In the genomic region with DNA sequence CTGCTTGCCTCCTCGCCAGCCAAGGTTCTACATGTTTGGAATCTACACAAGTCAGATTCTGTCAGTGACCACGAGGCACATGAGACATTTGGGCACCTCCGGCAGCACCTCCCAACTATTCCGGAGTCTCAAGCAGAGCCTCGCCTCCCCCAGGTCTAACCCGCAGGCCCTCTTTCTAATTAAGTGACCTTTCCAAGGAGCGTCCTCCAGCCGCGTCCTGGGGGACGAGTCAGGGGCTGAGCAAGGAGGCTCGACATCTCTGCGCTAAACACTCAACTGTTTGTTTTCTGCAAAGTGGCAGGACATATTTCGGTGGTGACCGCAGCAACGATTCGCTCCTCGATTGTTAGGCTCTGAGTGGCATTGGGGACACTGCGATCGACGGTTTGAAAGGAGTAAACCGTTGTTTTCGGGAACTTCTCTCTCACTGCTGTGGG, we compare ENCODE assay signal across 8 cellular contexts. TPM values are rescaled to one million over a fixed set of nuclear protein-coding genes. Genes with fewer than 3 reads are reported as not detected.
DNase-seq lines count a peak whose midpoint lies in the region; ATAC-seq and TF ChIP-seq lines count a peak whose summit lies in the region.

No MANE protein-coding gene starts in this region.

- H3K27me3 ChIP-seq in ACC112 (ENCODE audit: insufficient read depth, low read length) = peaks cover 56% of the 10 kb centered on the region
- no peaks in the 10 kb centered on the region for H3K27me3 ChIP-seq in left ventricle myocardium inferior (ENCODE audit: low read depth)
- no peaks in the 10 kb centered on the region for H3K27me3 ChIP-seq in rectal smooth muscle tissue (ENCODE audit: control insufficient read depth, insufficient read depth, low read length)

- H3K36me3 ChIP-seq in ACC112 (ENCODE audit: insufficient read depth, low read length) (no peaks in the 10 kb centered on the region), left ventricle myocardium inferior (no peaks in the 10 kb centered on the region), rectal smooth muscle tissue (ENCODE audit: control insufficient read depth, insufficient read depth, low read length) (no peaks in the 10 kb centered on the region)

- no peaks in the 10 kb centered on the region for H3K9me3 Mint-ChIP-seq in activated CD8-positive, alpha-beta T cell treated with anti-CD3 and anti-CD28 coated beads for 36 hours

- H3K4me3 ChIP-seq in ACC112 (ENCODE audit: low read depth, low read length) (peak overlapping the region; percentile 87), left ventricle myocardium inferior (peak overlapping the region; percentile 90), rectal smooth muscle tissue (ENCODE audit: low read length) (peak overlapping the region; percentile 87)

- no peaks in the 10 kb centered on the region for H3K9me3 ChIP-seq in left ventricle myocardium inferior (replicated peaks)

- peak overlapping the region; percentile 66 for H3K4me3 Mint-ChIP-seq in activated CD8-positive, alpha-beta T cell treated with anti-CD3 and anti-CD28 coated beads for 36 hours

- peak; percentile 7 for ATAC-seq in GM21786 (IDR thresholded peaks at IDR 0.05; ENCODE audit: unreplicated experiment)
- ATAC-seq in activated CD8-positive, alpha-beta T cell treated with anti-CD3 and anti-CD28 coated beads for 36 hours = no peak
- no peak for ATAC-seq in GM19035 (IDR thresholded peaks at IDR 0.05; ENCODE audit: unreplicated experiment)

- H3K27ac Mint-ChIP-seq in activated CD8-positive, alpha-beta T cell treated with anti-CD3 and anti-CD28 coated beads for 36 hours = no peak overlapping the region

- POLR2A ChIA-PET in activated CD8-positive, alpha-beta T cell treated with anti-CD3 and anti-CD28 coated beads for 36 hours (lab: Charles Lee) = no interaction called here
- POLR2A ChIA-PET in RWPE1 (lab: Yijun Ruan, JAX; ENCODE audit: low non-redundant PET) = interaction anchor here (0.6 kb wide), 1 partner anchor 40 kb away, joined by 3 read pairs; no protein-coding TSS in a partner anchor

- H3K4me1 ChIP-seq in ACC112 (ENCODE audit: control insufficient read depth, insufficient read depth, low read length, unreplicated experiment) (peaks cover 5% of the 10 kb centered on the region), left ventricle myocardium inferior (peaks cover 26% of the 10 kb centered on the region), rectal smooth muscle tissue (ENCODE audit: control insufficient read depth, insufficient read depth, low read length) (no peaks in the 10 kb centered on the region)

- no peaks in the 10 kb centered on the region for H3K36me3 Mint-ChIP-seq in activated CD8-positive, alpha-beta T cell treated with anti-CD3 and anti-CD28 coated beads for 36 hours (ENCODE audit: low read depth)

- peaks cover 45% of the 10 kb centered on the region for H3K27me3 Mint-ChIP-seq in activated CD8-positive, alpha-beta T cell treated with anti-CD3 and anti-CD28 coated beads for 36 hours

- peaks cover 12% of the 10 kb centered on the region for H3K4me1 Mint-ChIP-seq in activated CD8-positive, alpha-beta T cell treated with anti-CD3 and anti-CD28 coated beads for 36 hours (ENCODE audit: low read depth)

- peak; percentile 7 for DNase-seq in activated CD8-positive, alpha-beta T cell treated with anti-CD3 and anti-CD28 coated beads for 36 hours
- DNase-seq in left ventricle myocardium inferior (no peak), NCI-H1436 (lab: John Stamatoyannopoulos, UW) (no peak), RWPE1 (ENCODE audit: low spot score) (no peak)

- H3K27ac ChIP-seq in ACC112 (ENCODE audit: low read depth, low read length) (no peak overlapping the region), left ventricle myocardium inferior (replicated peaks) (peak overlapping the region; percentile 83), rectal smooth muscle tissue (ENCODE audit: low read depth, low read length) (no peak overlapping the region), RWPE1 (no peak overlapping the region)

- H3K9ac ChIP-seq in rectal smooth muscle tissue (ENCODE audit: low read length) = no peak overlapping the region

- no peaks in the 10 kb centered on the region for H3K79me2 ChIP-seq in ACC112 (ENCODE audit: control insufficient read depth, insufficient read depth, low read length, unreplicated experiment)

- no peak for TF ChIP-seq CTCF in activated CD8-positive, alpha-beta T cell treated with anti-CD3 and anti-CD28 coated beads for 36 hours (IDR thresholded peaks at IDR 0.05)
- TF ChIP-seq CTCF in left ventricle myocardium inferior (IDR thresholded peaks at IDR 0.05; ENCODE audit: borderline replicate concordance) = no peak
- TF ChIP-seq CTCF in RWPE1 (conservative IDR thresholded peaks at IDR 0.05; ENCODE audit: low read depth) = no peak

- H2AFZ ChIP-seq in ACC112 (ENCODE audit: low read length, unreplicated experiment) = peak overlapping the region; percentile 47

- intact Hi-C loops in activated CD8-positive, alpha-beta T cell treated with anti-CD3 and anti-CD28 coated beads for 36 hours (cut with micrococcal nuclease) = no loop called here
- intact Hi-C loops in left ventricle myocardium inferior (cut with micrococcal nuclease) = no loop called here

- CTCF ChIA-PET in activated CD8-positive, alpha-beta T cell treated with anti-CD3 and anti-CD28 coated beads for 36 hours (lab: Charles Lee) = interaction anchor here (1.6 kb wide), 1 partner anchor 15 kb away, joined by 9 read pairs; no protein-coding TSS in a partner anchor
- CTCF ChIA-PET in RWPE1 (lab: Yijun Ruan, JAX) = no interaction called here

RNA-seq across cellular contexts. Expression of gene ARMH4, which starts 0.7 kb away (rescaled TPM):
- not detected for total RNA-seq in activated CD8-positive, alpha-beta T cell treated with anti-CD3 and anti-CD28 coated beads for 36 hours
- total RNA-seq in left ventricle myocardium inferior = 7.3 TPM

RNA-seq across cellular contexts. Expression of gene ACTR10, which starts 48.7 kb away (rescaled TPM):
- total RNA-seq in activated CD8-positive, alpha-beta T cell treated with anti-CD3 and anti-CD28 coated beads for 36 hours = 10 to 100 TPM; 30.3 to 36.5 TPM
- 71.8 TPM for total RNA-seq in left ventricle myocardium inferior
